8 cellular contexts compared by ENCODE assay signal in genomic region chr2:26018184-26018716, GRCh38. TPM values are rescaled to one million over a fixed set of nuclear protein-coding genes. Genes with fewer than 3 reads are reported as not detected.
DNase-seq lines count a peak whose midpoint lies in the region; ATAC-seq and TF ChIP-seq lines count a peak whose summit lies in the region.

No MANE protein-coding gene starts in this region.

- no peak overlapping the region for H3K4me3 ChIP-seq in brain microvascular endothelial cell (ENCODE audit: low read depth, low read length)

- H3K27me3 ChIP-seq in brain microvascular endothelial cell (replicated peaks): no peaks in the 10 kb centered on the region

- in situ Hi-C loops in brain microvascular endothelial cell (cut with HindIII; ENCODE audit: low pct_ligation_motif_present, low sequenced_read_pairs): no loop called here

- DNase-seq in AG09319 (ENCODE audit: extremely low read depth, low read depth) (peak; percentile 52), HCEC 1CT (peak; percentile 96), OCI-M1 (lab: John Stamatoyannopoulos, UW) (peak; percentile 75), brain microvascular endothelial cell (peak; percentile 91), left colon (peak; percentile 77 to 91)
- peak; percentile 38 for DNase-seq in stimulated activated CD4-positive, alpha-beta T cell treated with anti-CD3 and anti-CD28 coated beads, Interleukin-4, amount 100 ng/mL, for 1 hour

- no peaks in the 10 kb centered on the region for H3K36me3 ChIP-seq in brain microvascular endothelial cell (replicated peaks)

- peak overlapping the region; percentile 42 for H3K27ac ChIP-seq in brain microvascular endothelial cell

- ATAC-seq in left colon (peak; percentile 99), GM18873 (IDR thresholded peaks at IDR 0.05; ENCODE audit: low FRiP score, unreplicated experiment) (no peak), HG03571 (IDR thresholded peaks at IDR 0.05; ENCODE audit: unreplicated experiment) (no peak)

- intact Hi-C loops in left colon (cut with DNase I, micrococcal nuclease): no loop called here

- TF ChIP-seq CTCF in AG09319 (IDR thresholded peaks at IDR 0.05; ENCODE audit: low read depth, low read length) (no peak), brain microvascular endothelial cell (IDR thresholded peaks at IDR 0.05; ENCODE audit: low read depth, low read length, missing control alignments) (no peak)

RNA-seq across cellular contexts. Expression of gene RAB10, which starts 15.6 kb away (rescaled TPM):
- 100 to 1,000 TPM; 171 to 173 TPM for total RNA-seq in left colon

RNA-seq across cellular contexts. Expression of gene KIF3C, which starts 36.0 kb away (rescaled TPM):
- 1 to 10 TPM; 2.0 to 2.3 TPM for total RNA-seq in left colon

Comparison
In these comparisons a context has a peak if more than half of its experiments do, and no peak if none do; other contexts are left out.
1. DNase-seq: peak in every context shown above with its lines; median percentile 96 in HCEC 1CT; 91 in brain microvascular endothelial cell; 84 in left colon; 75 in OCI-M1; 52 in AG09319; 38 in stimulated activated CD4-positive, alpha-beta T cell treated with anti-CD3 and anti-CD28 coated beads, Interleukin-4, amount 100 ng/mL, for 1 hour.